In genomic region chr7:79523426-79523825, GRCh38 we compare ENCODE assay signal across 18 cellular contexts.
DNase-seq lines count a peak whose midpoint lies in the region; ATAC-seq and TF ChIP-seq lines count a peak whose summit lies in the region.
"Had no signal": no experiment of that assay in that cellular context is flagged by ENCODE, and none has a peak within 500 bp of the region (broad histone marks: within the 10 kb centered on the region; RNA-seq: fewer than 3 reads in every experiment).

No MANE protein-coding gene starts in this region.

- H3K4me1 Mint-ChIP-seq in activated naive CD8-positive, alpha-beta T cell treated with anti-CD3 and anti-CD28 coated beads for 36 hours: no peaks in the 10 kb centered on the region
- H3K4me1 Mint-ChIP-seq: CD8-positive, alpha-beta memory T cell had no signal

- no peak for TF ChIP-seq CTCF in cardiac fibroblast (IDR thresholded peaks at IDR 0.05; ENCODE audit: low read depth, low read length)
- no peak for TF ChIP-seq CTCF in fibroblast of the aortic adventitia (IDR thresholded peaks at IDR 0.05; ENCODE audit: insufficient read depth, low read length)

- no peak overlapping the region for H3K4me3 ChIP-seq in cardiac fibroblast (replicated peaks in 1 of 2; ENCODE audit: low read depth in 2 of 2, low read length in 2 of 2)
- no peak overlapping the region for H3K4me3 ChIP-seq in fibroblast of the aortic adventitia (ENCODE audit: low read depth, low read length)
- H3K4me3 ChIP-seq: SJSA1 had no signal

- no peak for ATAC-seq in GM21529 (IDR thresholded peaks at IDR 0.05; ENCODE audit: unreplicated experiment)
- ATAC-seq: Panc1 had no signal

- no peaks in the 10 kb centered on the region for H3K9me3 Mint-ChIP-seq in activated naive CD8-positive, alpha-beta T cell treated with anti-CD3 and anti-CD28 coated beads for 36 hours
- H3K9me3 Mint-ChIP-seq: H9 had no signal

- H3K4me3 Mint-ChIP-seq in activated naive CD8-positive, alpha-beta T cell treated with anti-CD3 and anti-CD28 coated beads for 36 hours: no peak overlapping the region
- H3K4me3 Mint-ChIP-seq: CD8-positive, alpha-beta memory T cell; H9; IgD-negative memory B cell had no signal

- H3K27ac Mint-ChIP-seq in activated naive CD8-positive, alpha-beta T cell treated with anti-CD3 and anti-CD28 coated beads for 36 hours: no peak overlapping the region
- H3K27ac Mint-ChIP-seq: CD8-positive, alpha-beta memory T cell; H9; IgD-negative memory B cell had no signal

- DNase-seq in HCEC 1CT (peak; percentile 6), cardiac fibroblast (ENCODE audit: low read depth in 2 of 2) (peak; percentile 21 to 72), fibroblast of the aortic adventitia (ENCODE audit: low read depth) (peak; percentile 40), DMS153 treated with DMSO at 0.1 percent for 48 hours (lab: John Stamatoyannopoulos, UW; ENCODE audit: unreplicated experiment) (no peak), globus pallidus (ENCODE audit: low spot score) (no peak)
- no peak for DNase-seq in activated naive CD8-positive, alpha-beta T cell treated with anti-CD3 and anti-CD28 coated beads for 36 hours
- DNase-seq: C1 segment of cervical spinal cord; CD8-positive, alpha-beta memory T cell; H9; Karpas-422; NCI-H1048; NCI-H1436 treated with DMSO at 0.1 percent for 48 hours; NCI-H2029; NCI-H526 treated with DMSO at 0.1 percent for 48 hours had no signal

- no peaks in the 10 kb centered on the region for H3K36me3 Mint-ChIP-seq in activated naive CD8-positive, alpha-beta T cell treated with anti-CD3 and anti-CD28 coated beads for 36 hours

- H3K27me3 Mint-ChIP-seq in activated naive CD8-positive, alpha-beta T cell treated with anti-CD3 and anti-CD28 coated beads for 36 hours: no peaks in the 10 kb centered on the region
- H3K27me3 Mint-ChIP-seq: CD8-positive, alpha-beta memory T cell; IgD-negative memory B cell had no signal

Comparison
In these comparisons a context has a peak if more than half of its experiments do, and no peak if none do; other contexts are left out.
1. DNase-seq: peak in HCEC 1CT (single experiment), cardiac fibroblast (2 of 2) and fibroblast of the aortic adventitia (single experiment); none in activated naive CD8-positive, alpha-beta T cell treated with anti-CD3 and anti-CD28 coated beads for 36 hours (single experiment), DMS153 treated with DMSO at 0.1 percent for 48 hours (single experiment) and globus pallidus (single experiment).